In the genomic region with DNA sequence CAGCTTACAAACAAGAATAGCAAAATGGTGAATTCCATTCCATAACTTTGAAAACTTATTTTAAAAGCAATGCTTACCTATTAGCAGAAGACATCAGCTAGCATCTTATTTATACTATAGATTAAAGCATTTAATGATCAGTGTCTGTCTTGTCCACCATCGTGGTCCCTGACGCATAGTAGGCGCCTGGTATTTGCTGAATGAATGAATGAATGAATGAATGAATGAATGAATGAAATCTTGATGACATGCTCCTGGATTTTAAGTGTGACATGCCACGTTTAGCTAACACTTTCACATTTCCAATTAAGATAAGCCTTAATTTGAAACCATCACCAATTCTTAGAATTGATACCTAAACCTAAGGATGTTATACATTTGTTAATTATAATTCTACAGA, we compare ENCODE assay signal across 26 cellular contexts.
"Had no signal": no experiment of that assay in that cellular context is flagged by ENCODE, and none has a peak within 500 bp of the region (broad histone marks: within the 10 kb centered on the region; RNA-seq: fewer than 3 reads in every experiment).

No MANE protein-coding gene starts in this region.

- FAIRE-seq: endometrium, islet of Langerhans, keratinocyte had no signal

- H3K27ac ChIP-seq: colonic mucosa, epithelial cell of prostate, esophagus squamous epithelium, gastrocnemius medialis, heart right ventricle, left lung, lower lobe of right lung had no signal

- H3K9me3 ChIP-seq: colonic mucosa, esophagus squamous epithelium, gastrocnemius medialis, left lung, lower lobe of right lung, mucosa of descending colon had no signal

- ATAC-seq: effector memory CD8-positive, alpha-beta T cell; esophagus mucosa; gastrocnemius medialis; heart right ventricle; left cardiac atrium; left lung; left ventricle myocardium superior; lower lobe of right lung; mucosa of descending colon had no signal

- DNase-seq: colonic mucosa; cortex of kidney; effector CD8-positive, alpha-beta T cell; effector memory CD8-positive, alpha-beta T cell; endodermal cell; erythroblast; esophagus squamous epithelium; foreskin fibroblast; foreskin melanocyte; gastrocnemius medialis; glutamatergic neuron; head of caudate nucleus; heart right ventricle; hippocampal formation; left cardiac atrium; left lung; left ventricle myocardium superior; lower lobe of right lung; mesenchymal stem cell; mucosa of descending colon; naive B cell had no signal

- H3K4me3 ChIP-seq: colonic mucosa, esophagus squamous epithelium, gastrocnemius medialis, heart right ventricle, left lung, lower lobe of right lung, mucosa of descending colon had no signal

- H3K27me3 ChIP-seq: colonic mucosa, esophagus squamous epithelium, gastrocnemius medialis, heart right ventricle, left lung had no signal

- H3K4me1 ChIP-seq: colonic mucosa, esophagus squamous epithelium, gastrocnemius medialis, heart right ventricle, left lung, lower lobe of right lung had no signal

- H3K36me3 ChIP-seq: colonic mucosa had no signal
